ENCODE assay signal across 22 cellular contexts in genomic region chr19:34669305-34669704, GRCh38. TPM values are rescaled to one million over a fixed set of nuclear protein-coding genes. Genes with fewer than 3 reads are reported as not detected.
A peak's percentile ranks its signal among the peaks of the same experiment; 100 is the strongest.
DNase-seq lines count a peak whose midpoint lies in the region; ATAC-seq and TF ChIP-seq lines count a peak whose summit lies in the region.
"Had no signal": no experiment of that assay in that cellular context is flagged by ENCODE, and none has a peak within 500 bp of the region (broad histone marks: within the 10 kb centered on the region; RNA-seq: fewer than 3 reads in every experiment).

No MANE protein-coding gene starts in this region.

- H3K23ac ChIP-seq in neuronal stem cell (ENCODE audit: low read depth, low read length, poor library complexity), result no peak overlapping the region

- no CpG with 5 or more reads among the region's 7 CpGs for WGBS in neuronal stem cell (ENCODE audit: extremely low coverage in 2 of 2, insufficient read length in 2 of 2, insufficient replicate concordance in 1 of 2), 2 donors

- no peak overlapping the region for H2BK5ac ChIP-seq in neuronal stem cell (ENCODE audit: low read length)

- no peak overlapping the region for H4K8ac ChIP-seq in neuronal stem cell (ENCODE audit: low read depth, low read length)

- H3K4ac ChIP-seq in neuronal stem cell (ENCODE audit: low read length), result no peak overlapping the region

- no peak overlapping the region for H2BK12ac ChIP-seq in neuronal stem cell (ENCODE audit: low read length)

- no peak overlapping the region for H2BK15ac ChIP-seq in neuronal stem cell (ENCODE audit: low read length)

- H3K27me3 ChIP-seq in neuronal stem cell (ENCODE audit: control insufficient read depth in 3 of 3, insufficient read depth in 3 of 3, low read depth in 1 of 3, low read length in 3 of 3), result no peaks in the 10 kb centered on the region
- H3K27me3 ChIP-seq: BE2C, Peyer's patch had no signal

- no peak overlapping the region for H3K4me3 ChIP-seq in neuronal stem cell (ENCODE audit: low read length in 2 of 2)
- H3K4me3 ChIP-seq: GM12878, Peyer's patch, SK-N-MC had no signal

- peaks cover 3% of the 10 kb centered on the region for H3K79me1 ChIP-seq in neuronal stem cell (ENCODE audit: low read depth, low read length)

- H3K9ac ChIP-seq in neuronal stem cell (ENCODE audit: low read depth, low read length, poor library complexity), result peak overlapping the region; percentile 70
- H3K9ac ChIP-seq: KMS-11 had no signal

- H2BK120ac ChIP-seq in neuronal stem cell (ENCODE audit: low read depth, low read length), result no peak overlapping the region

- no peak for ATAC-seq in HG02885 (IDR thresholded peaks at IDR 0.05; ENCODE audit: poor library complexity, unreplicated experiment)
- ATAC-seq: GM12878 had no signal

- H3K18ac ChIP-seq in neuronal stem cell (ENCODE audit: low read length), result no peak overlapping the region

- DNase-seq in NCI-H1694 (lab: John Stamatoyannopoulos, UW) (peak; percentile 6), NCI-H1694 treated with DMSO at 0.1 percent for 48 hours (lab: John Stamatoyannopoulos, UW) (no peak), NCI-H2029 treated with DMSO at 0.1 percent for 48 hours (lab: John Stamatoyannopoulos, UW) (peak; percentile 19), neuronal stem cell (ENCODE audit: low spot score) (no peak), NCI-H748 (lab: John Stamatoyannopoulos, UW; ENCODE audit: unreplicated experiment) (no peak), RKO (ENCODE audit: low spot score) (no peak)
- DNase-seq: BE2C; Caco-2; CD4-positive, alpha-beta T cell; GF-D8; GOT3; NCI-H1417 treated with DMSO at 0.1 percent for 48 hours; NCI-H2171 treated with DMSO at 0.1 percent for 48 hours; NK-92 treated with Interleukin-12 subunit alpha and Interleukin-12 subunit beta, amount 100 ng/mL, for 24 hours; Peyer's patch; Right ventricle myocardium superior had no signal

- peak overlapping the region; percentile 56 for H3K14ac ChIP-seq in neuronal stem cell (ENCODE audit: low read length)

- H3K9me3 ChIP-seq in neuronal stem cell (replicated peaks in 1 of 2; ENCODE audit: control insufficient read depth in 2 of 2, insufficient read depth in 1 of 2, low read depth in 1 of 2, low read length in 2 of 2), result peaks cover 2 to 5% of the 10 kb centered on the region in 2 donors
- H3K9me3 ChIP-seq: BE2C, Caco-2, Peyer's patch had no signal

- H2AK5ac ChIP-seq in neuronal stem cell (ENCODE audit: low read depth, low read length), result no peak overlapping the region

- H3K36me3 ChIP-seq in neuronal stem cell (replicated peaks in 1 of 2; ENCODE audit: control insufficient read depth in 2 of 2, insufficient read depth in 2 of 2, low read length in 2 of 2), result no peaks in the 10 kb centered on the region
- H3K36me3 ChIP-seq: BE2C, Peyer's patch had no signal

- no peak overlapping the region for H3K4me2 ChIP-seq in neuronal stem cell (ENCODE audit: insufficient read depth, low read length, poor library complexity, severe bottlenecking)
- H3K4me2 ChIP-seq: KMS-11 had no signal

- peak overlapping the region; percentile 71 for H3K27ac ChIP-seq in VCaP
- H3K27ac ChIP-seq in neuronal stem cell (replicated peaks; ENCODE audit: low read length), result no peak overlapping the region
- H3K27ac ChIP-seq: 22Rv1, KMS-11, Peyer's patch, SK-N-MC had no signal

- peak overlapping the region; percentile 95 for H4K91ac ChIP-seq in neuronal stem cell (ENCODE audit: low read depth, low read length, poor library complexity)

- no peaks in the 10 kb centered on the region for H3K4me1 ChIP-seq in neuronal stem cell (ENCODE audit: control insufficient read depth in 2 of 2, insufficient read depth in 1 of 2, low read depth in 1 of 2, low read length in 2 of 2)
- H3K4me1 ChIP-seq: BE2C, Peyer's patch had no signal

- no peak; the same call in 1 of the 2 replicates for TF ChIP-seq CTCF in VCaP (conservative IDR thresholded peaks at IDR 0.05)

- no peak overlapping the region for H2AFZ ChIP-seq in neuronal stem cell (ENCODE audit: low read length)

RNA-seq across cellular contexts. Expression of gene SCGB2B2, which starts 7.7 kb away (rescaled TPM):
- 0.06 TPM for polyA plus RNA-seq in neuronal stem cell (2013, experiment 1 of 2)
- polyA plus RNA-seq in neuronal stem cell (2013, experiment 2 of 2), result 0.03 TPM

RNA-seq across cellular contexts. Expression of gene ZNF302, which starts 8.2 kb away (rescaled TPM):
- polyA plus RNA-seq in neuronal stem cell (2013, experiment 1 of 2), result 27.5 TPM
- 28.6 TPM for polyA plus RNA-seq in neuronal stem cell (2013, experiment 2 of 2)

Comparison
In these comparisons a context has a peak if more than half of its experiments do, and no peak if none do; other contexts are left out.
1. DNase-seq: peak in NCI-H1694 (single experiment) and NCI-H2029 treated with DMSO at 0.1 percent for 48 hours (single experiment); none in NCI-H1694 treated with DMSO at 0.1 percent for 48 hours (single experiment), neuronal stem cell (single experiment), NCI-H748 (single experiment) and RKO (single experiment).